ENCODE assay signal across 9 cellular contexts in genomic region chr12:53205747-53206146, GRCh38. TPM values are rescaled to one million over a fixed set of nuclear protein-coding genes. Genes with fewer than 3 reads are reported as not detected.
DNase-seq lines count a peak whose midpoint lies in the region; ATAC-seq and TF ChIP-seq lines count a peak whose summit lies in the region.
"Had no signal": no experiment of that assay in that cellular context is flagged by ENCODE, and none has a peak within 500 bp of the region (broad histone marks: within the 10 kb centered on the region; RNA-seq: fewer than 3 reads in every experiment).

No MANE protein-coding gene starts in this region.

- no peak overlapping the region for H3K4me3 ChIP-seq in fibroblast of the aortic adventitia (ENCODE audit: low read depth, low read length)
- H3K4me3 ChIP-seq in H7 (ENCODE audit: insufficient read depth, low read depth, low read length) = no peak overlapping the region
- no peak overlapping the region for H3K4me3 ChIP-seq in right atrium auricular region

- H3K27me3 Mint-ChIP-seq in activated CD4-positive, alpha-beta memory T cell treated with anti-CD3 and anti-CD28 coated beads for 36 hours = no peaks in the 10 kb centered on the region

- TF ChIP-seq CTCF in fibroblast of the aortic adventitia (IDR thresholded peaks at IDR 0.05; ENCODE audit: insufficient read depth, low read length) = no peak
- no peak for TF ChIP-seq CTCF in right atrium auricular region (IDR thresholded peaks at IDR 0.05)

- intact Hi-C loops in activated CD4-positive, alpha-beta memory T cell treated with anti-CD3 and anti-CD28 coated beads for 36 hours (cut with micrococcal nuclease) = loop anchor here (2.0 kb wide), 1 partner anchor 47 kb away; no protein-coding TSS in a partner anchor

- POLR2A ChIA-PET in activated CD4-positive, alpha-beta memory T cell treated with anti-CD3 and anti-CD28 coated beads for 36 hours (lab: Charles Lee) = interaction anchor here (0.6 to 5.1 kb wide), 6 partner anchors 10 to 116 kb away, joined by 3 to 33 read pairs (median 5); partner anchors contain the start of genes AAAS, CSAD and ZNF740

- peak overlapping the region; percentile 83 for H3K27ac Mint-ChIP-seq in activated CD4-positive, alpha-beta memory T cell treated with anti-CD3 and anti-CD28 coated beads for 36 hours

- peaks cover 78% of the 10 kb centered on the region for H3K4me1 Mint-ChIP-seq in activated CD4-positive, alpha-beta memory T cell treated with anti-CD3 and anti-CD28 coated beads for 36 hours (ENCODE audit: low read depth)

- no peaks in the 10 kb centered on the region for H3K9me3 Mint-ChIP-seq in activated CD4-positive, alpha-beta memory T cell treated with anti-CD3 and anti-CD28 coated beads for 36 hours
- H3K9me3 Mint-ChIP-seq: neural crest cell had no signal

- CTCF ChIA-PET in activated CD4-positive, alpha-beta memory T cell treated with anti-CD3 and anti-CD28 coated beads for 36 hours (lab: Charles Lee) = interaction anchor here (1.1 to 5.6 kb wide), 5 partner anchors 8 to 118 kb away, joined by 3 to 37 read pairs (median 9); partner anchors contain the start of genes AAAS, CSAD and ZNF740

- no peaks in the 10 kb centered on the region for H3K9me3 ChIP-seq in right atrium auricular region

- peaks cover 15% of the 10 kb centered on the region for H3K36me3 Mint-ChIP-seq in activated CD4-positive, alpha-beta memory T cell treated with anti-CD3 and anti-CD28 coated beads for 36 hours

- H3K4me1 ChIP-seq in right atrium auricular region = peaks cover 0 to 6% of the 10 kb centered on the region in 2 donors

- H3K27ac ChIP-seq in right atrium auricular region = no peak overlapping the region

- H3K4me3 Mint-ChIP-seq in activated CD4-positive, alpha-beta memory T cell treated with anti-CD3 and anti-CD28 coated beads for 36 hours = peak overlapping the region; percentile 84
- H3K4me3 Mint-ChIP-seq: neural crest cell had no signal

- peak; percentile 60 for ATAC-seq in GM21423 (IDR thresholded peaks at IDR 0.05; ENCODE audit: unreplicated experiment)

- DNase-seq in ELR (ENCODE audit: low read depth) (peak; percentile 92), HPDE6-E6E7 (ENCODE audit: extremely low spot score) (peak; percentile 80), fibroblast of the aortic adventitia (ENCODE audit: low read depth) (peak; percentile 84), H7 (no peak), right atrium auricular region (ENCODE audit: low spot score) (no peak)
- peak; percentile 92 for DNase-seq in activated CD4-positive, alpha-beta memory T cell treated with anti-CD3 and anti-CD28 coated beads for 36 hours
- DNase-seq in stimulated activated CD8-positive, alpha-beta memory T cell treated with anti-CD3 and anti-CD28 coated beads, Interleukin-7, amount 100 ng/mL, for 48 hours (ENCODE audit: extremely low read depth in 1 of 2, low read depth in 1 of 2) = peak; percentile 76 to 87

- H3K36me3 ChIP-seq in H7 (replicated peaks; ENCODE audit: control insufficient read depth, insufficient read depth, low read length) = no peaks in the 10 kb centered on the region
- peaks cover 4% of the 10 kb centered on the region for H3K36me3 ChIP-seq in right atrium auricular region

- H3K27me3 ChIP-seq in H7 (ENCODE audit: control insufficient read depth, insufficient read depth, low read length) = no peaks in the 10 kb centered on the region; the same call in 1 of the 2 replicates
- H3K27me3 ChIP-seq in right atrium auricular region = no peaks in the 10 kb centered on the region

RNA-seq across cellular contexts. Expression of gene ITGB7, which starts 1.3 kb away (rescaled TPM):
- total RNA-seq in activated CD4-positive, alpha-beta memory T cell treated with anti-CD3 and anti-CD28 coated beads for 36 hours = 100 to 1,000 TPM; 168 to 169 TPM
- total RNA-seq in fibroblast of the aortic adventitia (ENCODE audit: low replicate concordance) (0.54 TPM in 1 of 2 replicates, not detected in the other), right atrium auricular region (under 1 TPM in 1 of 2 donors, not detected in 1; 0.47 TPM)
- 0.30 and 0.52 TPM in 2 replicates for total RNA-seq in H7 (2014; rRNA removed; shearing (Covaris generic))
- total RNA-seq: neural crest cell had no signal

RNA-seq across cellular contexts. Expression of gene CSAD, which starts 25.0 kb away (rescaled TPM):
- total RNA-seq in activated CD4-positive, alpha-beta memory T cell treated with anti-CD3 and anti-CD28 coated beads for 36 hours = 10 to 100 TPM; 21.4 to 23.7 TPM
- total RNA-seq in fibroblast of the aortic adventitia (ENCODE audit: low replicate concordance) (8.7 and 23.4 TPM in 2 replicates), right atrium auricular region (1 to 10 TPM; 3.4 to 4.9 TPM)
- total RNA-seq in H7 (2014; rRNA removed; shearing (Covaris generic)) = 3.0 and 3.4 TPM in 2 replicates

RNA-seq across cellular contexts. Expression of gene ZNF740, which starts 25.2 kb away (rescaled TPM):
- 10 to 100 TPM; 32.6 to 37.5 TPM for total RNA-seq in activated CD4-positive, alpha-beta memory T cell treated with anti-CD3 and anti-CD28 coated beads for 36 hours
- total RNA-seq in fibroblast of the aortic adventitia (ENCODE audit: low replicate concordance) = 12.6 and 16.3 TPM in 2 replicates
- total RNA-seq in H7 (2014; rRNA removed; shearing (Covaris generic)) = 8.7 and 9.1 TPM in 2 replicates
- total RNA-seq in right atrium auricular region = 1 to 10 TPM; 5.9 to 7.4 TPM

RNA-seq across cellular contexts. Expression of gene RARG, which starts 26.3 kb away (rescaled TPM):
- total RNA-seq in activated CD4-positive, alpha-beta memory T cell treated with anti-CD3 and anti-CD28 coated beads for 36 hours = 10 to 100 TPM; 21.8 to 25.2 TPM
- total RNA-seq in fibroblast of the aortic adventitia (ENCODE audit: low replicate concordance) = 43.9 and 69.4 TPM in 2 replicates
- total RNA-seq in H7 (2014; rRNA removed; shearing (Covaris generic)) = 50.1 and 58.1 TPM in 2 replicates
- total RNA-seq in right atrium auricular region = 10 to 100 TPM; 14.8 to 15.0 TPM

Comparison
In these comparisons a context has a peak if more than half of its experiments do, and no peak if none do; other contexts are left out.
1. DNase-seq: peak in ELR (single experiment), HPDE6-E6E7 (single experiment), activated CD4-positive, alpha-beta memory T cell treated with anti-CD3 and anti-CD28 coated beads for 36 hours (single experiment), fibroblast of the aortic adventitia (single experiment) and stimulated activated CD8-positive, alpha-beta memory T cell treated with anti-CD3 and anti-CD28 coated beads, Interleukin-7, amount 100 ng/mL, for 48 hours (2 of 2); none in H7 (single experiment) and right atrium auricular region (single experiment).
2. RNA of gene ITGB7, which starts 1.3 kb away (total RNA-seq): 168 to 169 TPM in activated CD4-positive, alpha-beta memory T cell treated with anti-CD3 and anti-CD28 coated beads for 36 hours; 0.54 TPM in fibroblast of the aortic adventitia, 0.30 to 0.52 TPM in H7 and 0.47 TPM in right atrium auricular region; every median in the first group is over 100 times any median in the second.